In genomic region chr5:104551628-104552027, GRCh38 we compare ENCODE assay signal across 27 cellular contexts.
"Had no signal": no experiment of that assay in that cellular context is flagged by ENCODE, and none has a peak within 500 bp of the region (broad histone marks: within the 10 kb centered on the region; RNA-seq: fewer than 3 reads in every experiment).

No MANE protein-coding gene starts in this region.

- H3K27ac ChIP-seq: neural progenitor cell, ovary, parathyroid adenoma, psoas muscle, right lobe of liver, sigmoid colon, stomach, thoracic aorta, thyroid gland, tibial nerve, upper lobe of left lung, vagina had no signal

- ATAC-seq: natural killer cell treated with Interleukin-12 subunit alpha and Interleukin-12 subunit beta and Interleukin-15 and Interleukin-18, amount 100 ng/mL, for 72 hours; psoas muscle; right cardiac atrium; right lobe of liver; stimulated activated effector memory CD8-positive, alpha-beta T cell treated with anti-CD3 and anti-CD28 coated beads, Interleukin-12 subunit alpha, Interleukin-12 subunit beta, amount 100 ng/mL, for 72 hours; stimulated activated naive B cell treated with anti-CD40 and anti-IgM and Interleukin-4, amounts not matched to agents 10 μg/mL and 1 μg/mL and 100 μg/mL, for 72 hours had no signal

- H3K36me3 Mint-ChIP-seq: natural killer cell treated with Interleukin-12 subunit alpha and Interleukin-12 subunit beta and Interleukin-15 and Interleukin-18, amount 100 ng/mL, for 72 hours; neural progenitor cell; stimulated activated effector memory CD8-positive, alpha-beta T cell treated with anti-CD3 and anti-CD28 coated beads, Interleukin-12 subunit alpha, Interleukin-12 subunit beta, amount 100 ng/mL, for 72 hours; stimulated activated naive B cell treated with anti-CD40 and anti-IgM and Interleukin-4, amounts not matched to agents 10 μg/mL and 1 μg/mL and 100 μg/mL, for 72 hours had no signal

- H3K27ac Mint-ChIP-seq: natural killer cell treated with Interleukin-12 subunit alpha and Interleukin-12 subunit beta and Interleukin-15 and Interleukin-18, amount 100 ng/mL, for 72 hours; neural progenitor cell; progenitor cell of endocrine pancreas; stimulated activated effector memory CD8-positive, alpha-beta T cell treated with anti-CD3 and anti-CD28 coated beads, Interleukin-12 subunit alpha, Interleukin-12 subunit beta, amount 100 ng/mL, for 72 hours; stimulated activated naive B cell treated with anti-CD40 and anti-IgM and Interleukin-4, amounts not matched to agents 10 μg/mL and 1 μg/mL and 100 μg/mL, for 72 hours; stimulated activated naive CD8-positive, alpha-beta T cell treated with anti-CD3 and anti-CD28 coated beads, Interleukin-15, Interleukin-2, amounts not matched to agents 100 ng/mL and 50 ng/mL, for 24 hours had no signal

- H3K36me3 ChIP-seq: neural progenitor cell, ovary, right lobe of liver, sigmoid colon, stomach, thoracic aorta, thyroid gland, tibial nerve, upper lobe of left lung, vagina had no signal

- H3K9me3 ChIP-seq: ovary, psoas muscle, right lobe of liver, sigmoid colon, thoracic aorta, thyroid gland, tibial nerve, vagina had no signal

- H2AFZ ChIP-seq: neural progenitor cell, parathyroid adenoma had no signal

- DNase-seq: occipital lobe; ovary; posterior cingulate gyrus; psoas muscle; right cardiac atrium; right lobe of liver; sigmoid colon; small intestine; stimulated activated CD4-positive, alpha-beta T cell treated with anti-CD3 and anti-CD28 coated beads, Interleukin-15, amount 100 ng/mL, for 24 hours; stimulated activated CD4-positive, alpha-beta T cell treated with anti-CD3 and anti-CD28 coated beads, Interleukin-2, amount 100 ng/mL, for 24 hours; stimulated activated CD4-positive, alpha-beta T cell treated with anti-CD3 and anti-CD28 coated beads, Interleukin-2, amount 100 ng/mL, for 48 hours; stimulated activated CD4-positive, alpha-beta T cell treated with anti-CD3 and anti-CD28 coated beads, Interleukin-4, amount 100 ng/mL, for 24 hours; stimulated activated naive B cell treated with anti-CD40 and anti-IgM and Interleukin-4, amounts not matched to agents 10 μg/mL and 1 μg/mL and 100 μg/mL, for 72 hours; stimulated activated naive CD4-positive, alpha-beta T cell treated with Interleukin-2 at 50 U/mL for 16 hours; stomach; thyroid gland; trophoblast cell; upper lobe of left lung had no signal

- H3K79me2 ChIP-seq: parathyroid adenoma had no signal

- H3K9ac ChIP-seq: neural progenitor cell, parathyroid adenoma had no signal

- H3K4me1 Mint-ChIP-seq: neural progenitor cell; stimulated activated effector memory CD8-positive, alpha-beta T cell treated with anti-CD3 and anti-CD28 coated beads, Interleukin-12 subunit alpha, Interleukin-12 subunit beta, amount 100 ng/mL, for 72 hours; stimulated activated naive B cell treated with anti-CD40 and anti-IgM and Interleukin-4, amounts not matched to agents 10 μg/mL and 1 μg/mL and 100 μg/mL, for 72 hours had no signal

- H3K27me3 ChIP-seq: neural progenitor cell, ovary, right lobe of liver, sigmoid colon, stomach, thyroid gland, tibial nerve, upper lobe of left lung, vagina had no signal

- H3K4me3 Mint-ChIP-seq: natural killer cell treated with Interleukin-12 subunit alpha and Interleukin-12 subunit beta and Interleukin-15 and Interleukin-18, amount 100 ng/mL, for 72 hours; neural progenitor cell; stimulated activated effector memory CD8-positive, alpha-beta T cell treated with anti-CD3 and anti-CD28 coated beads, Interleukin-12 subunit alpha, Interleukin-12 subunit beta, amount 100 ng/mL, for 72 hours; stimulated activated naive B cell treated with anti-CD40 and anti-IgM and Interleukin-4, amounts not matched to agents 10 μg/mL and 1 μg/mL and 100 μg/mL, for 72 hours; stimulated activated naive CD8-positive, alpha-beta T cell treated with anti-CD3 and anti-CD28 coated beads, Interleukin-15, Interleukin-2, amounts not matched to agents 100 ng/mL and 50 ng/mL, for 24 hours had no signal

- H3K27me3 Mint-ChIP-seq: natural killer cell treated with Interleukin-12 subunit alpha and Interleukin-12 subunit beta and Interleukin-15 and Interleukin-18, amount 100 ng/mL, for 72 hours; progenitor cell of endocrine pancreas; stimulated activated naive B cell treated with anti-CD40 and anti-IgM and Interleukin-4, amounts not matched to agents 10 μg/mL and 1 μg/mL and 100 μg/mL, for 72 hours; stimulated activated naive CD8-positive, alpha-beta T cell treated with anti-CD3 and anti-CD28 coated beads, Interleukin-15, Interleukin-2, amounts not matched to agents 100 ng/mL and 50 ng/mL, for 24 hours had no signal

- H3K4me2 ChIP-seq: neural progenitor cell had no signal

- H3K4me3 ChIP-seq: neural progenitor cell, ovary, psoas muscle, right lobe of liver, sigmoid colon, stomach, thoracic aorta, thyroid gland, tibial nerve, upper lobe of left lung, vagina had no signal

- H3K4me1 ChIP-seq: parathyroid adenoma, psoas muscle, right lobe of liver, sigmoid colon, stomach, thyroid gland, tibial nerve, upper lobe of left lung, vagina had no signal
